In the genomic region with DNA sequence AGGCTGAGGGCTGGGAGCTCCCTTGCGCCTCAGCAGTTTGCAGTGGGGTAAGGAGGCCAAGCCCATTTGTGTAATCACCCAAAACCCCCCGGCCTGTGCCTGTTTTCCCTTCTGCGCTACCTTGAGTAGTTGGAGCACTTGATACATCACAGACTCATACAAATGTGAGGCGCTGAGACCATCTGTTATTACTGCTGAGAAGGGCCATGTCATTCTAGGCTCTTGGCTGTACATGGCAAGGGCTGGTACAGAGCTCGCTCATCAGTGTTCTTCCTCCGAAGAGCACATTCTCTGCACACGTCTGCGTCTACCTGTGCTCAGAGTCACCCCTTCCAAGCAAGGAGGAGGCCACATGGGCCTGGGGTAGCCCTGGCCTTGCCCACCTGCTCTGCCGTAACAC, we compare ENCODE assay signal across 25 cellular contexts.
"Had no signal": no experiment of that assay in that cellular context is flagged by ENCODE, and none has a peak within 500 bp of the region (broad histone marks: within the 10 kb centered on the region; RNA-seq: fewer than 3 reads in every experiment).

No MANE protein-coding gene starts in this region.

- H3K27ac ChIP-seq: breast epithelium, gastrocnemius medialis, left lung, lower lobe of right lung, neural progenitor cell, right atrium auricular region, stomach, thyroid gland, upper lobe of right lung had no signal

- H3K27ac Mint-ChIP-seq: activated CD4-positive, alpha-beta T cell treated with anti-CD3 and anti-CD28 coated beads, Interleukin-2, amount 10 ng/mL, durations not matched to agents 7 days and 5 days; neural progenitor cell had no signal

- H3K36me3 ChIP-seq: neural progenitor cell had no signal

- H3K27me3 ChIP-seq: breast epithelium, left lung, neural progenitor cell, right atrium auricular region, thyroid gland, upper lobe of right lung had no signal

- H3K9me3 Mint-ChIP-seq: activated CD4-positive, alpha-beta T cell treated with anti-CD3 and anti-CD28 coated beads, Interleukin-2, amount 10 ng/mL, durations not matched to agents 7 days and 5 days; activated CD8-positive, alpha-beta T cell treated with anti-CD3 and anti-CD28 coated beads for 36 hours; activated T-cell treated with anti-CD3 and anti-CD28 coated beads, Interleukin-2, amount 50 U/mL, for 72 hours; naive thymus-derived CD8-positive, alpha-beta T cell; neural progenitor cell; stimulated activated naive B cell treated with anti-CD40 and anti-IgM and Interleukin-4, amounts not matched to agents 10 μg/mL and 1 μg/mL and 100 μg/mL, for 72 hours had no signal

- H3K9me3 ChIP-seq: breast epithelium, gastrocnemius medialis, left lung, lower lobe of right lung, right atrium auricular region, stomach, thyroid gland, upper lobe of right lung had no signal

- H3K4me3 ChIP-seq: breast epithelium, gastrocnemius medialis, left lung, lower lobe of right lung, neural progenitor cell, right atrium auricular region, smooth muscle cell, stomach, thyroid gland, upper lobe of right lung had no signal

- H3K9ac ChIP-seq: neural progenitor cell had no signal

- FAIRE-seq: colon, endometrium, islet of Langerhans had no signal

- DNase-seq: activated CD4-positive, alpha-beta T cell treated with anti-CD3 and anti-CD28 coated beads, Interleukin-2, amount 10 ng/mL, durations not matched to agents 7 days and 5 days; activated CD4-positive, CD25-positive, alpha-beta regulatory T cell treated with anti-CD3 and anti-CD28 coated beads, Interleukin-2, amount 50 U/mL, for 72 hours; activated effector memory CD4-positive, alpha-beta T cell treated with Interleukin-2 at 50 U/mL for 16 hours; amygdala; central memory CD4-positive, alpha-beta T cell; effector CD8-positive, alpha-beta T cell; gastrocnemius medialis; glutamatergic neuron; left lung; lower lobe of right lung; mesenchymal stem cell; naive thymus-derived CD8-positive, alpha-beta T cell; stimulated activated naive B cell treated with anti-CD40 and anti-IgM and Interleukin-4, amounts not matched to agents 10 μg/mL and 1 μg/mL and 100 μg/mL, for 72 hours; stomach; thyroid gland; upper lobe of right lung had no signal

- ATAC-seq: gastrocnemius medialis; left lung; lower lobe of right lung; naive thymus-derived CD8-positive, alpha-beta T cell; stimulated activated naive B cell treated with anti-CD40 and anti-IgM and Interleukin-4, amounts not matched to agents 10 μg/mL and 1 μg/mL and 100 μg/mL, for 72 hours; upper lobe of right lung had no signal

- H2AFZ ChIP-seq: neural progenitor cell had no signal

- H3K4me3 Mint-ChIP-seq: activated CD4-positive, alpha-beta T cell treated with anti-CD3 and anti-CD28 coated beads, Interleukin-2, amount 10 ng/mL, durations not matched to agents 7 days and 5 days; activated CD8-positive, alpha-beta T cell treated with anti-CD3 and anti-CD28 coated beads for 36 hours; activated T-cell treated with anti-CD3 and anti-CD28 coated beads, Interleukin-2, amount 50 U/mL, for 72 hours; naive thymus-derived CD8-positive, alpha-beta T cell; neural progenitor cell; stimulated activated naive B cell treated with anti-CD40 and anti-IgM and Interleukin-4, amounts not matched to agents 10 μg/mL and 1 μg/mL and 100 μg/mL, for 72 hours had no signal

- H3K4me1 Mint-ChIP-seq: activated CD4-positive, alpha-beta T cell treated with anti-CD3 and anti-CD28 coated beads, Interleukin-2, amount 10 ng/mL, durations not matched to agents 7 days and 5 days; neural progenitor cell had no signal

- H3K4me2 ChIP-seq: neural progenitor cell, smooth muscle cell had no signal

- H3K27me3 Mint-ChIP-seq: activated CD4-positive, alpha-beta T cell treated with anti-CD3 and anti-CD28 coated beads, Interleukin-2, amount 10 ng/mL, durations not matched to agents 7 days and 5 days; activated CD8-positive, alpha-beta T cell treated with anti-CD3 and anti-CD28 coated beads for 36 hours; naive thymus-derived CD8-positive, alpha-beta T cell had no signal

- H3K4me1 ChIP-seq: gastrocnemius medialis, neural progenitor cell, right atrium auricular region, upper lobe of right lung had no signal
